In the genomic region with DNA sequence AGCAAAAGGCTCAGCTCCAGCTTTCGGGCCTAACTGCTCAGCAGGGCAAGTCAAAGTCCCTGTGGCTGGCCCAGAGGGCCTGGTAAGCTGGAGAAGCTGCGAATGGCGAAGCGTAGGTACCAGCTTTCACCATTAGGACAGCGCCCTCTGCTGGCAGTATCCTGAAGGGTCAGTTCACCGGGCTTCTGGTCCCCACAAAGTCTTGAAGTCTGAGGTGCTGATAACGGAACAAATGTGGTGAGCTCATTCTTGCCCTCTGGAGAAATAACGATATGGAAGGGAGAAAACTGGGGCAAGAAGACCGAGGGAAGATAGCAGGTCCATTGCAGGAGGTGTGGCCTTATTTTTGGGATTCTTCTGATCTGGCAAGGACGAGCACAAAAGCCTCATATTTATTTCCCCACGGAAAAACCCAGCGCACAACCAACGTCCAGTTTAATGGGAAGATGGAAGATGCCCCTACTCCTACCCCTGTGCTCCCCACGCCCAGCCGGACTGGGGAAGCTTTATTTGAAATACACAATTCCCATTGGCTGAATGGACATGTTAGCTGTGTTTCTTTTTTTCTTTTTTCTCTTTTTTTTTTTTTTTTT, we compare ENCODE assay signal across 8 cellular contexts.
DNase-seq lines count a peak whose midpoint lies in the region; ATAC-seq and TF ChIP-seq lines count a peak whose summit lies in the region.

No MANE protein-coding gene starts in this region.

- H3K27ac ChIP-seq in 22Rv1: no peak overlapping the region

- ATAC-seq in GM18502 (IDR thresholded peaks at IDR 0.05; ENCODE audit: poor library complexity, unreplicated experiment): peak; percentile 77
- ATAC-seq in HG03139 (IDR thresholded peaks at IDR 0.05; ENCODE audit: unreplicated experiment): peak; percentile 66

- TF ChIP-seq CTCF in 22Rv1 (IDR thresholded peaks at IDR 0.05): peak; percentile 93

- DNase-seq in NCI-H345 (lab: John Stamatoyannopoulos, UW): peak; percentile 81
- DNase-seq in activated CD4-positive, alpha-beta T cell treated with anti-CD3 and anti-CD28 coated beads for 1 hour: peak; percentile 80
- peak; percentile 97 for DNase-seq in cerebellar cortex (ENCODE audit: low spot score)
- peak; percentile 88 for DNase-seq in kidney tubule cell (ENCODE audit: low spot score)
- DNase-seq in stimulated activated CD4-positive, alpha-beta T cell treated with anti-CD3 and anti-CD28 coated beads, Interleukin-2, amount 100 ng/mL, for 4 hours (ENCODE audit: low read depth): peak; percentile 74
